8 cellular contexts compared by ENCODE assay signal in the genomic region with DNA sequence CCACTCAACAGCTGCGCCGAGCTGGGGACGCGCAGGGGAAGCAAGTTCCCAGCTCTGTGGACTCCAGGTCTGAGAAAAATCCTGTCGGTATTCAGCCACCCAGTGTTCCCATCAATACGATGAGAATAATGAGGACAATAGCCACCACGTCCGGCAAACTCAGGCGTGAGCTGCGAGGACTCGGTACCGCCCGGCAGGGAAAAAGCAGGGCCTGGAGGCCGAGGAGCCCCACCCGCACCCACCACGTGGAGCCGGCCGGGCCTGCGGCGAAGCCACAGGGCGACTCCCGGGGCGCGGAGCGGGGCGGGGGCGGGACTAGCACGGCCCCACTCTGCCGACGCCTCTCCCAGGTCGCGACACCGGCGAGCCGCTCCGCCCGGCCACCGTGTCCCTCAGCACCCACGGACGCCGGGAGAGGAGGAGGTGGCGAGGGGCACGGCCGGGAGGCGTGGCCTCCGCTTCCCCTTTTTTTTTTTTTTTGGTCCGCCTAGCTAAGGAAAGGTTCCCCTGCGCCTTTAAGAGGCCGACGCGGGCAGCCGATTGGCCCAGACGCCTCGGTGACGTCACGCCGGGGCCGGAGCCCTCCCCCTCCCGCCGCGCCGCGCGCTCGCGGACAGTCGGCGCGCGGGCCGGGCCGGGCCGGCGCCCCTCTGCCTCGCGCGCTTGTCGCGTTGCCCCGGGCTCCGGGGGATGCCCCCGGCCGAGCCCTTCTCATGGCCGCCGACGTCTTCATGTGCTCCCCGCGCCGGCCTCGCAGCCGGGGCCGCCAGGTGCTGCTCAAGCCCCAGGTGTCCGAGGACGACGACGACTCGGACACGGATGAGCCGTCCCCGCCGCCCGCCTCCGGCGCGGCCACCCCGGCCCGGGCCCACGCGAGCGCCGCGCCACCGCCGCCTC. TPM values are rescaled to one million over a fixed set of nuclear protein-coding genes. Genes with fewer than 3 reads are reported as not detected.
DNase-seq lines count a peak whose midpoint lies in the region; ATAC-seq and TF ChIP-seq lines count a peak whose summit lies in the region.

A gene with protein sequence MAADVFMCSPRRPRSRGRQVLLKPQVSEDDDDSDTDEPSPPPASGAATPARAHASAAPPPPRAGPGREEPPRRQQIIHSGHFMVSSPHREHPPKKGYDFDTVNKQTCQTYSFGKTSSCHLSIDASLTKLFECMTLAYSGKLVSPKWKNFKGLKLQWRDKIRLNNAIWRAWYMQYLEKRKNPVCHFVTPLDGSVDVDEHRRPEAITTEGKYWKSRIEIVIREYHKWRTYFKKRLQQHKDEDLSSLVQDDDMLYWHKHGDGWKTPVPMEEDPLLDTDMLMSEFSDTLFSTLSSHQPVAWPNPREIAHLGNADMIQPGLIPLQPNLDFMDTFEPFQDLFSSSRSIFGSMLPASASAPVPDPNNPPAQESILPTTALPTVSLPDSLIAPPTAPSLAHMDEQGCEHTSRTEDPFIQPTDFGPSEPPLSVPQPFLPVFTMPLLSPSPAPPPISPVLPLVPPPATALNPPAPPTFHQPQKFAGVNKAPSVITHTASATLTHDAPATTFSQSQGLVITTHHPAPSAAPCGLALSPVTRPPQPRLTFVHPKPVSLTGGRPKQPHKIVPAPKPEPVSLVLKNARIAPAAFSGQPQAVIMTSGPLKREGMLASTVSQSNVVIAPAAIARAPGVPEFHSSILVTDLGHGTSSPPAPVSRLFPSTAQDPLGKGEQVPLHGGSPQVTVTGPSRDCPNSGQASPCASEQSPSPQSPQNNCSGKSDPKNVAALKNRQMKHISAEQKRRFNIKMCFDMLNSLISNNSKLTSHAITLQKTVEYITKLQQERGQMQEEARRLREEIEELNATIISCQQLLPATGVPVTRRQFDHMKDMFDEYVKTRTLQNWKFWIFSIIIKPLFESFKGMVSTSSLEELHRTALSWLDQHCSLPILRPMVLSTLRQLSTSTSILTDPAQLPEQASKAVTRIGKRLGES (plus strand): TSS at position 616 of the 897 bp plus-strand sequence. CDS start 98 bp downstream, at position 714.

- BruUV-seq in PC-9 (replicated peaks; lab: Mats Ljungman, UMichigan), result TSS peak; percentile 62

- intact Hi-C loops in PC-9 (cut with micrococcal nuclease; ENCODE audit: unreplicated experiment), result no loop called here

- peak within 1 kb of the TSS; percentile 94 for H3K4me2 ChIP-seq in PC-9

- peaks cover 32% of the 10 kb centered on the region for H3K4me1 ChIP-seq in PC-9 (replicated peaks; ENCODE audit: insufficient read depth)
- H3K4me1 ChIP-seq in muscle layer of colon (ENCODE audit: insufficient read depth, low read length), result peaks cover 32% of the 10 kb centered on the region

- H3K36me3 ChIP-seq in PC-9 (ENCODE audit: low read depth), result no peaks in the 10 kb centered on the region
- no peaks in the 10 kb centered on the region for H3K36me3 ChIP-seq in muscle layer of colon (ENCODE audit: insufficient read depth, low read length)

- peak within 1 kb of the TSS; percentile 89 for H3K9ac ChIP-seq in muscle layer of colon (ENCODE audit: low read length)

- H2AFZ ChIP-seq in PC-9, result peak within 1 kb of the TSS; percentile 77

- DNase-seq in DMS 273 treated with DMSO at 0.1 percent for 48 hours (lab: John Stamatoyannopoulos, UW) (peak; percentile 44), PC-9 (peak; percentile 74 to 91), erythroblast (lab: John Stamatoyannopoulos, UW) (peak; percentile 94 to 97)
- peak; percentile 89 for DNase-seq in activated T-cell treated with anti-CD3 and anti-CD28 coated beads, Interleukin-2, amount 50 U/mL, for 1 hour
- DNase-seq in stimulated activated CD8-positive, alpha-beta memory T cell treated with anti-CD3 and anti-CD28 coated beads, Interleukin-7, amount 100 ng/mL, for 4 hours (ENCODE audit: low read depth in 2 of 2), result peak; percentile 76 to 88

- peak; percentile 97 for TF ChIP-seq POLR2A in erythroblast (IDR thresholded peaks at IDR 0.05; ENCODE audit: low read length)

- peak within 1 kb of the TSS; percentile 73 for H3K4me3 ChIP-seq in PC-9
- peak within 1 kb of the TSS; percentile 97 to 98 for H3K4me3 ChIP-seq in muscle layer of colon (ENCODE audit: low read depth in 1 of 2, low read length in 2 of 2)

- peak; percentile 75 for ATAC-seq in GM21529 (IDR thresholded peaks at IDR 0.05; ENCODE audit: unreplicated experiment)

- peaks cover 20% of the 10 kb centered on the region for H4K20me1 ChIP-seq in PC-9 (ENCODE audit: insufficient read depth)

- H3K79me2 ChIP-seq in PC-9 (ENCODE audit: low read depth), result peaks cover 42% of the 10 kb centered on the region

- H3F3A ChIP-seq in PC-9 (ENCODE audit: insufficient read depth, low read depth), result peaks cover 33% of the 10 kb centered on the region

- no peaks in the 10 kb centered on the region for H3K27me3 ChIP-seq in PC-9 (ENCODE audit: insufficient read depth, low read depth)
- no peaks in the 10 kb centered on the region for H3K27me3 ChIP-seq in muscle layer of colon (ENCODE audit: control insufficient read depth in 1 of 2, insufficient read depth in 2 of 2, low read length in 2 of 2)

- no peak for TF ChIP-seq CTCF in PC-9 (conservative IDR thresholded peaks at IDR 0.05)

- no peaks in the 10 kb centered on the region for H3K9me3 ChIP-seq in PC-9 (ENCODE audit: insufficient read depth, low read depth)
- no peaks in the 10 kb centered on the region for H3K9me3 ChIP-seq in muscle layer of colon (ENCODE audit: low read length)

- no peak for TF ChIP-seq RAD21 in Ishikawa (IDR thresholded peaks at IDR 0.05; ENCODE audit: low read depth)

- POLR2A ChIA-PET in PC-9 (lab: Charles Lee; ENCODE audit: unreplicated experiment), result interaction anchor here (0.5 to 0.7 kb wide), 5 partner anchors 30 to 1391 kb away, joined by 3 to 6 read pairs (median 4); no protein-coding TSS in a partner anchor

- no peaks in the 10 kb centered on the region for H3K9me2 ChIP-seq in PC-9 (ENCODE audit: insufficient read depth)

- H3K27ac ChIP-seq in PC-9, result peak within 1 kb of the TSS; percentile 42
- H3K27ac ChIP-seq in muscle layer of colon (ENCODE audit: low read depth, low read length), result peak within 1 kb of the TSS; percentile 95

- no peak; the same call in 1 of the 2 replicates for TF ChIP-seq EP300 in Ishikawa (IDR thresholded peaks at IDR 0.05; ENCODE audit: borderline replicate concordance)

- CTCF ChIA-PET in PC-9 (lab: Charles Lee), result interaction anchor here (0.6 to 1.2 kb wide), 2 partner anchors 20 to 52 kb away, joined by 3 to 5 read pairs; no protein-coding TSS in a partner anchor

TF ChIP-seq in Ishikawa, 13 proteins besides CTCF, POLR2A, EP300 and RAD21:
- TF ChIP-seq EGR1 (IDR thresholded peaks at IDR 0.05) (peak; percentile 61; the same call in 1 of the 2 replicates), NFIC (IDR thresholded peaks at IDR 0.05) (no peak), ZBTB7A (IDR thresholded peaks at IDR 0.05; ENCODE audit: low read depth) (0 out of 2 replicates have a peak, but pooled peaks have one; percentile 41), REST (IDR thresholded peaks at IDR 0.05; ENCODE audit: low read depth) (no peak), TEAD4 (IDR thresholded peaks at IDR 0.05) (no peak), TAF1 (IDR thresholded peaks at IDR 0.05; ENCODE audit: low read depth) (0 out of 2 replicates have a peak, but pooled peaks have one; percentile 25), FOXM1 (IDR thresholded peaks at IDR 0.05; ENCODE audit: borderline replicate concordance, low read depth) (no peak), CREB1 (IDR thresholded peaks at IDR 0.05; ENCODE audit: low read depth) (peak; percentile 53; the same call in 1 of the 2 replicates), CEBPB (IDR thresholded peaks at IDR 0.05) (no peak), TCF12 (IDR thresholded peaks at IDR 0.05; ENCODE audit: low read depth) (no peak; the same call in 1 of the 2 replicates), MAX (IDR thresholded peaks at IDR 0.05) (peak; percentile 99), USF1 (IDR thresholded peaks at IDR 0.05) (peak; percentile 67), YY1 (IDR thresholded peaks at IDR 0.05; ENCODE audit: low read depth) (0 out of 2 replicates have a peak, but pooled peaks have one; percentile 14)

RNA-seq across cellular contexts. Expression of the gene that starts here (rescaled TPM):
- 62.1 and 83.3 TPM in 2 replicates for total RNA-seq in PC-9 (2021)

Comparison
In these comparisons a context has a peak if more than half of its experiments do, and no peak if none do; other contexts are left out.
1. Peak in every context shown above with its lines: DNase-seq, ATAC-seq, H3K4me3 ChIP-seq and H3K27ac ChIP-seq.
2. DNase-seq: peak in every context shown above with its lines; median percentile 96 in erythroblast; 89 in activated T-cell treated with anti-CD3 and anti-CD28 coated beads, Interleukin-2, amount 50 U/mL, for 1 hour; 82 in PC-9; 82 in stimulated activated CD8-positive, alpha-beta memory T cell treated with anti-CD3 and anti-CD28 coated beads, Interleukin-7, amount 100 ng/mL, for 4 hours; 44 in DMS 273 treated with DMSO at 0.1 percent for 48 hours.